Comparison of ENCODE assay signal across 14 cellular contexts in the genomic region with DNA sequence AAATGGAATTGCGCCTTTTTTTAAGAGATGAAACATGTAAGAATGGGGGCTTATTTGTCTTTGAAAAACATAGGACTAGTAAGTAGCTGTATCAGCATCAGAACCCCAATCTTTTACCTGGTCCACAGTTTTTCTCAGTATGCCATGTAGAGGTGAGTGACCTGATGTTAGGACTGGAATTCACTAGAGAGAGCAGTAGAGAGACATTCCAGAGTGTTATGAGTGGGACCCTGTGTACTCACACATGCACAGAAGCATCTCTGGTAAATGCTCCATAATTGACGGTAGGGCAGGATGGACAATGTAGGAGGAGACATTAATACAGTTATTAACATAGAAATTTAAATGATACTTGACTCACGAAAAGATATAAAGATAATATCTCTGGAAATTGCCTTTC. TPM values are rescaled to one million over a fixed set of nuclear protein-coding genes. Genes with fewer than 3 reads are reported as not detected.
DNase-seq lines count a peak whose midpoint lies in the region; ATAC-seq and TF ChIP-seq lines count a peak whose summit lies in the region.
"Had no signal": no experiment of that assay in that cellular context is flagged by ENCODE, and none has a peak within 500 bp of the region (broad histone marks: within the 10 kb centered on the region; RNA-seq: fewer than 3 reads in every experiment).

No MANE protein-coding gene starts in this region.

- peaks cover 5% of the 10 kb centered on the region for H3K4me1 Mint-ChIP-seq in activated T-helper 17 cell treated with anti-CD3 and anti-CD28 coated beads, Interleukin-2, amount 50 U/mL, for 72 hours

- H3K9ac ChIP-seq in smooth muscle cell (ENCODE audit: low read depth): no peak overlapping the region

- no peak overlapping the region for H3K4me3 ChIP-seq in epithelial cell of proximal tubule (ENCODE audit: low read depth, low read length)
- no peak overlapping the region for H3K4me3 ChIP-seq in smooth muscle cell
- H3K4me3 ChIP-seq: K562 had no signal

- no peaks in the 10 kb centered on the region for H3K4me1 ChIP-seq in smooth muscle cell (ENCODE audit: low read depth)

- WGBS in smooth muscle cell (ENCODE audit: low lambda C conversion rate): 52% methylated on average over 3 of the region's 3 CpGs

- H3K9me3 ChIP-seq in smooth muscle cell (replicated peaks; ENCODE audit: low read depth): no peaks in the 10 kb centered on the region

- no peaks in the 10 kb centered on the region for H3F3A ChIP-seq in smooth muscle cell (ENCODE audit: low read depth)

- no peaks in the 10 kb centered on the region for H4K20me1 ChIP-seq in smooth muscle cell (ENCODE audit: low read depth)

- no peak overlapping the region for H3K4me3 Mint-ChIP-seq in activated T-helper 17 cell treated with anti-CD3 and anti-CD28 coated beads, Interleukin-2, amount 50 U/mL, for 72 hours
- H3K4me3 Mint-ChIP-seq: T-cell had no signal

- H3K27ac Mint-ChIP-seq in activated T-helper 17 cell treated with anti-CD3 and anti-CD28 coated beads, Interleukin-2, amount 50 U/mL, for 72 hours: no peak overlapping the region
- H3K27ac Mint-ChIP-seq: T-cell had no signal

- no peaks in the 10 kb centered on the region for H3K36me3 ChIP-seq in smooth muscle cell (ENCODE audit: low read depth)

- H3K27ac ChIP-seq in smooth muscle cell (ENCODE audit: low read depth): no peak overlapping the region

- H3K27me3 ChIP-seq in smooth muscle cell (ENCODE audit: low read depth): peaks cover 48% of the 10 kb centered on the region

- H2AFZ ChIP-seq in smooth muscle cell (ENCODE audit: low read depth): no peak overlapping the region

- no peak for ATAC-seq in activated T-helper 17 cell treated with anti-CD3 and anti-CD28 coated beads, Interleukin-2, amount 50 U/mL, for 72 hours (replicated peaks)
- ATAC-seq: K562, T-cell had no signal

- TF ChIP-seq CTCF in epithelial cell of proximal tubule (conservative IDR thresholded peaks at IDR 0.05; ENCODE audit: low read depth, low read length) (peak; percentile 46), smooth muscle cell (IDR thresholded peaks at IDR 0.05; ENCODE audit: borderline replicate concordance, insufficient read depth, poor library complexity, severe bottlenecking) (peak; percentile 25)

- no peaks in the 10 kb centered on the region for H3K79me2 ChIP-seq in smooth muscle cell (ENCODE audit: low read depth)

- DNase-seq in NCI-H1417 (lab: John Stamatoyannopoulos, UW): peak in 2 of 3 experiments; percentile 13 to 74
- no peak for DNase-seq in NCI-H1417 treated with DMSO at 0.1 percent for 48 hours (lab: John Stamatoyannopoulos, UW)
- peak; percentile 57 for DNase-seq in NCI-H82 treated with DMSO at 0.1 percent for 48 hours (lab: John Stamatoyannopoulos, UW; ENCODE audit: unreplicated experiment)
- no peak for DNase-seq in epithelial cell of proximal tubule (ENCODE audit: low read depth)
- DNase-seq in smooth muscle cell (lab: John Stamatoyannopoulos, UW; ENCODE audit: unreplicated experiment): no peak
- no peak for DNase-seq in AG08396 (ENCODE audit: low spot score)
- no peak for DNase-seq in central memory CD4-positive, alpha-beta T cell
- DNase-seq: ACHN; activated CD8-positive, alpha-beta memory T cell treated with anti-CD3 and anti-CD28 coated beads for 24 hours; effector memory CD4-positive, alpha-beta T cell; NCI-H774; T-cell had no signal

- peaks cover 9% of the 10 kb centered on the region for H3K9me3 Mint-ChIP-seq in activated T-helper 17 cell treated with anti-CD3 and anti-CD28 coated beads, Interleukin-2, amount 50 U/mL, for 72 hours

- H3K27me3 Mint-ChIP-seq in activated T-helper 17 cell treated with anti-CD3 and anti-CD28 coated beads, Interleukin-2, amount 50 U/mL, for 72 hours: peaks cover 24% of the 10 kb centered on the region

- peak overlapping the region; percentile 87 for H3K4me2 ChIP-seq in smooth muscle cell

- H3K36me3 Mint-ChIP-seq in activated T-helper 17 cell treated with anti-CD3 and anti-CD28 coated beads, Interleukin-2, amount 50 U/mL, for 72 hours (ENCODE audit: low read depth): no peaks in the 10 kb centered on the region
- H3K36me3 Mint-ChIP-seq: T-cell had no signal

RNA-seq across cellular contexts. Expression of a gene that starts 1.4 kb away (rescaled TPM):
- 0.52 and 1.3 TPM in 2 replicates for total RNA-seq in epithelial cell of proximal tubule
- 3.6 and 4.4 TPM in 2 replicates for total RNA-seq in smooth muscle cell
- polyA plus RNA-seq in smooth muscle cell: 0.67 and 0.83 TPM in 2 replicates
- not detected for total RNA-seq in activated T-helper 17 cell treated with anti-CD3 and anti-CD28 coated beads, Interleukin-2, amount 50 U/mL, for 72 hours
- total RNA-seq: K562 had no signal
- polyA plus RNA-seq: K562 had no signal

Comparison
In these comparisons a context has a peak if more than half of its experiments do, and no peak if none do; other contexts are left out.
1. DNase-seq: peak in NCI-H1417 (2 of 3) and NCI-H82 treated with DMSO at 0.1 percent for 48 hours (single experiment); none in NCI-H1417 treated with DMSO at 0.1 percent for 48 hours (single experiment), epithelial cell of proximal tubule (single experiment), smooth muscle cell (single experiment), AG08396 (single experiment) and central memory CD4-positive, alpha-beta T cell (single experiment).